22 cellular contexts compared by ENCODE assay signal in genomic region chr6:129817821-129818220, GRCh38. TPM values are rescaled to one million over a fixed set of nuclear protein-coding genes. Genes with fewer than 3 reads are reported as not detected.
DNase-seq lines count a peak whose midpoint lies in the region; ATAC-seq, FAIRE-seq and TF ChIP-seq lines count a peak whose summit lies in the region.
"Had no signal": no experiment of that assay in that cellular context is flagged by ENCODE, and none has a peak within 500 bp of the region (broad histone marks: within the 10 kb centered on the region; RNA-seq: fewer than 3 reads in every experiment).

No MANE protein-coding gene starts in this region.

- no peak overlapping the region for H3K4me3 ChIP-seq in PC-9
- no peak overlapping the region for H3K4me3 ChIP-seq in K562
- H3K4me3 ChIP-seq in left lung: no peak overlapping the region
- H3K4me3 ChIP-seq: HAP-1 had no signal

- H3K9me3 ChIP-seq in PC-9 (ENCODE audit: insufficient read depth, low read depth) (no peaks in the 10 kb centered on the region; the same call in 1 of the 2 replicates), K562 (replicated peaks; ENCODE audit: control insufficient read depth, insufficient read depth, low read depth, low read length) (no peaks in the 10 kb centered on the region), left lung (no peaks in the 10 kb centered on the region)
- H3K9me3 ChIP-seq: BE2C, Caco-2, HAP-1 had no signal

- no peaks in the 10 kb centered on the region for H3K27me3 ChIP-seq in PC-9 (ENCODE audit: insufficient read depth, low read depth)
- H3K27me3 ChIP-seq in K562 (ENCODE audit: control insufficient read depth in 2 of 2, insufficient read depth in 2 of 2, low read length in 2 of 2): no peaks in the 10 kb centered on the region
- H3K27me3 ChIP-seq in left lung: no peaks in the 10 kb centered on the region
- H3K27me3 ChIP-seq: BE2C had no signal

- FAIRE-seq in K562 (lab: Jason Lieb, UNC): no peak
- FAIRE-seq: A204.1 had no signal

- no peaks in the 10 kb centered on the region for H3K9me1 ChIP-seq in K562 (ENCODE audit: control insufficient read depth, insufficient read depth, low read length)

- no peak overlapping the region for H3K4me3 Mint-ChIP-seq in stimulated activated naive CD8-positive, alpha-beta T cell treated with anti-CD3 and anti-CD28 coated beads, Interleukin-15, amount 100 ng/mL, for 72 hours
- H3K4me3 Mint-ChIP-seq: CD4-positive, alpha-beta T cell; IgD-negative memory B cell had no signal

- H3K9ac ChIP-seq in K562 (ENCODE audit: insufficient read depth in 1 of 2, low read depth in 2 of 2, low read length in 2 of 2): no peak overlapping the region

- H3K9me3 Mint-ChIP-seq in stimulated activated naive CD8-positive, alpha-beta T cell treated with anti-CD3 and anti-CD28 coated beads, Interleukin-15, amount 100 ng/mL, for 72 hours: no peaks in the 10 kb centered on the region
- H3K9me3 Mint-ChIP-seq: CD4-positive, alpha-beta T cell had no signal

- BruUV-seq in PC-9 (replicated peaks; lab: Mats Ljungman, UMichigan) (no TSS peak), K562 (replicated peaks; lab: Mats Ljungman, UMichigan) (no TSS peak)

- H3K27me3 Mint-ChIP-seq in stimulated activated naive CD8-positive, alpha-beta T cell treated with anti-CD3 and anti-CD28 coated beads, Interleukin-15, amount 100 ng/mL, for 72 hours: peaks cover 9% of the 10 kb centered on the region

- TF ChIP-seq RAD21 in K562 (CRISPR knock-in tag; conservative IDR thresholded peaks at IDR 0.05 in 1 of 2, IDR thresholded peaks at IDR 0.05 in 1 of 2): no peak

- ATAC-seq in stimulated activated naive CD8-positive, alpha-beta T cell treated with anti-CD3 and anti-CD28 coated beads, Interleukin-15, amount 100 ng/mL, for 72 hours: peak; percentile 48
- no peak for ATAC-seq in stimulated activated naive CD8-positive, alpha-beta T cell treated with anti-CD3 and anti-CD28 coated beads, Interleukin-15, Interleukin-2, amounts not matched to agents 100 U/mL and 50 U/mL, for 24 hours
- ATAC-seq in K562 (no peak), HG03175 (IDR thresholded peaks at IDR 0.05; ENCODE audit: unreplicated experiment) (no peak), left lung (no peak)

- POLR2A ChIA-PET in PC-9 (lab: Charles Lee; ENCODE audit: unreplicated experiment) (no interaction called here), K562 (lab: Yijun Ruan, JAX) (interaction anchor here (0.7 kb wide), 1 partner anchor 29 kb away, joined by 3 read pairs; no protein-coding TSS in a partner anchor)

- H3K27ac ChIP-seq in PC-9: no peak overlapping the region
- no peak overlapping the region for H3K27ac ChIP-seq in K562 (ENCODE audit: extremely low read depth, low read depth, low read length)
- H3K27ac ChIP-seq in left lung: no peak overlapping the region
- H3K27ac ChIP-seq: C4-2B, HL-60 had no signal

- CTCF ChIA-PET in PC-9 (lab: Charles Lee): no interaction called here
- CTCF ChIA-PET in K562 (lab: Yijun Ruan, JAX; ENCODE audit: low intra/inter-chr PET ratio): no interaction called here

- TF ChIP-seq EP300 in K562 (IDR thresholded peaks at IDR 0.05; ENCODE audit: low read length): no peak

- no peaks in the 10 kb centered on the region for H4K20me1 ChIP-seq in PC-9 (ENCODE audit: insufficient read depth)
- H4K20me1 ChIP-seq in K562 (replicated peaks; ENCODE audit: control insufficient read depth, insufficient read depth, low read length): no peaks in the 10 kb centered on the region

- TF ChIP-seq CTCF in PC-9 (conservative IDR thresholded peaks at IDR 0.05) (no peak), K562 (IDR thresholded peaks at IDR 0.05 in 2 of 3, conservative IDR thresholded peaks at IDR 0.05 in 1 of 3; ENCODE audit: insufficient read depth in 2 of 3, low read depth in 1 of 3, low read length in 3 of 3) (no peak), left lung (IDR thresholded peaks at IDR 0.05) (no peak)

- no peak overlapping the region for H3K27ac Mint-ChIP-seq in stimulated activated naive CD8-positive, alpha-beta T cell treated with anti-CD3 and anti-CD28 coated beads, Interleukin-15, amount 100 ng/mL, for 72 hours
- H3K27ac Mint-ChIP-seq: CD4-positive, alpha-beta T cell; IgD-negative memory B cell had no signal

- H3K4me2 ChIP-seq in PC-9 (no peak overlapping the region), K562 (ENCODE audit: insufficient read depth, low read length) (no peak overlapping the region)

- H3K4me1 ChIP-seq in PC-9 (replicated peaks; ENCODE audit: insufficient read depth) (no peaks in the 10 kb centered on the region), K562 (replicated peaks in 1 of 2; ENCODE audit: control insufficient read depth in 2 of 2, insufficient read depth in 2 of 2, low read length in 2 of 2) (no peaks in the 10 kb centered on the region), left lung (no peaks in the 10 kb centered on the region)
- H3K4me1 ChIP-seq: BE2C, Caco-2, HAP-1 had no signal

- H2AFZ ChIP-seq in PC-9: 0 out of 2 replicates have a peak overlapping the region, but pooled peaks have one; percentile 18
- H2AFZ ChIP-seq in K562 (ENCODE audit: low read depth, low read length): no peak overlapping the region

- H3K9me2 ChIP-seq in PC-9 (ENCODE audit: insufficient read depth): peaks cover 4% of the 10 kb centered on the region; the same call in 1 of the 2 replicates

- in situ Hi-C loops in K562 (cut with MboI) (no loop called here), G401 (cut with HindIII; ENCODE audit: low sequenced_read_pairs) (no loop called here)

- intact Hi-C loops in PC-9 (cut with micrococcal nuclease; ENCODE audit: unreplicated experiment) (no loop called here), K562 (cut with micrococcal nuclease) (no loop called here), left lung (cut with DNase I) (no loop called here)

- DNase-seq in stimulated activated naive CD8-positive, alpha-beta T cell treated with anti-CD3 and anti-CD28 coated beads, Interleukin-15, amount 100 ng/mL, for 72 hours: no peak
- no peak for DNase-seq in stimulated activated naive CD8-positive, alpha-beta T cell treated with anti-CD3 and anti-CD28 coated beads, Interleukin-15, Interleukin-2, amounts not matched to agents 100 U/mL and 50 U/mL, for 24 hours
- no peak for DNase-seq in PC-9
- DNase-seq in K562 (ENCODE audit: extremely low read depth in 1 of 4, low spot score in 3 of 4): no peak
- DNase-seq in G401 (ENCODE audit: low spot score): no peak
- no peak for DNase-seq in left lung
- DNase-seq: ACHN; BE2C; Caco-2; CD4-positive, alpha-beta T cell; DMS153; DMS79; GF-D8; KG1 had no signal

- peaks cover 12% of the 10 kb centered on the region for H3K4me1 Mint-ChIP-seq in stimulated activated naive CD8-positive, alpha-beta T cell treated with anti-CD3 and anti-CD28 coated beads, Interleukin-15, amount 100 ng/mL, for 72 hours

- no peaks in the 10 kb centered on the region for H3K79me2 ChIP-seq in PC-9 (ENCODE audit: low read depth)
- H3K79me2 ChIP-seq in K562 (ENCODE audit: control insufficient read depth, insufficient read depth, low read length): no peaks in the 10 kb centered on the region

- H3K36me3 ChIP-seq in PC-9 (ENCODE audit: low read depth): no peaks in the 10 kb centered on the region
- no peaks in the 10 kb centered on the region for H3K36me3 ChIP-seq in K562 (ENCODE audit: control insufficient read depth, insufficient read depth, low read length)
- no peaks in the 10 kb centered on the region for H3K36me3 ChIP-seq in left lung
- H3K36me3 ChIP-seq: BE2C, HAP-1 had no signal

- no peaks in the 10 kb centered on the region for H3F3A ChIP-seq in PC-9 (ENCODE audit: insufficient read depth, low read depth)

- 12% methylated on average over 1 of the region's 1 CpG for WGBS in K562 (ENCODE audit: insufficient coverage, low coverage, missing lambda C conversion rate)

- no peak for TF ChIP-seq POLR2A in K562 (conservative IDR thresholded peaks at IDR 0.05)

TF ChIP-seq in K562, 482 proteins besides CTCF, POLR2A, EP300 and RAD21:
- peak; percentile 27; the same call in 1 of the 2 replicates for TF ChIP-seq CBFA2T3 (IDR thresholded peaks at IDR 0.05)
- TF ChIP-seq GTF2F1 (IDR thresholded peaks at IDR 0.05; ENCODE audit: low read depth, low read length): no peak

RNA-seq across cellular contexts. Expression of gene TMEM244, which starts 43.3 kb away (rescaled TPM):
- total RNA-seq in PC-9 (2021) (not detected in 2 replicates), K562 (2014; rRNA removed) (not detected in 2 replicates), K562 (2014; rRNA removed; fragmentation: Illumina TruSeq; extraction: Trizol) (not detected in 2 replicates), K562 (2015; rRNA removed; fragmentation: Illumina TruSeq; extraction: Trizol) (not detected in 2 replicates), K562 (2021) (not detected in 2 replicates), left lung (not detected)
- not detected in 2 replicates for total RNA-seq in K562 (2011; cell fraction: chromatin; rRNA removed; ENCODE audit: low replicate concordance)
- not detected in 2 replicates for total RNA-seq in K562 (2011; cell fraction: nucleolus; rRNA removed)
- total RNA-seq in K562 (2011; cell fraction: nucleoplasm; rRNA removed): not detected in 2 replicates
- polyA plus RNA-seq in K562 (2011; rRNA removed) (not detected in 2 replicates), K562 (2014; fragmentation: Illumina TruSeq; extraction: Trizol) (not detected in 2 replicates), K562 (2014; fragmentation: Nextera tagmentation; extraction: Ambion mirVana) (not detected), K562 (2014; rRNA removed) (not detected in 2 replicates)
- polyA plus RNA-seq in K562 (2011; cell fraction: cytosol; rRNA removed): not detected in 2 replicates
- not detected in 2 replicates for polyA plus RNA-seq in K562 (2011; cell fraction: nucleus; rRNA removed)
- not detected in 2 replicates for polyA plus RNA-seq in K562 (2012)
- not detected in 2 replicates for polyA minus RNA-seq in K562 (2011; rRNA and poly(A)+ RNA removed)
- polyA minus RNA-seq in K562 (2011; cell fraction: cytosol; rRNA and poly(A)+ RNA removed): not detected in 2 replicates
- polyA minus RNA-seq in K562 (2011; cell fraction: nucleus; rRNA and poly(A)+ RNA removed): not detected in 2 replicates
- not detected in 2 replicates for total RNA-seq in G401 (2014; rRNA removed; shearing (Covaris generic))
- total RNA-seq: Caco-2; CD4-positive, alpha-beta T cell; H4; HT1080 had no signal
